In the genomic region with DNA sequence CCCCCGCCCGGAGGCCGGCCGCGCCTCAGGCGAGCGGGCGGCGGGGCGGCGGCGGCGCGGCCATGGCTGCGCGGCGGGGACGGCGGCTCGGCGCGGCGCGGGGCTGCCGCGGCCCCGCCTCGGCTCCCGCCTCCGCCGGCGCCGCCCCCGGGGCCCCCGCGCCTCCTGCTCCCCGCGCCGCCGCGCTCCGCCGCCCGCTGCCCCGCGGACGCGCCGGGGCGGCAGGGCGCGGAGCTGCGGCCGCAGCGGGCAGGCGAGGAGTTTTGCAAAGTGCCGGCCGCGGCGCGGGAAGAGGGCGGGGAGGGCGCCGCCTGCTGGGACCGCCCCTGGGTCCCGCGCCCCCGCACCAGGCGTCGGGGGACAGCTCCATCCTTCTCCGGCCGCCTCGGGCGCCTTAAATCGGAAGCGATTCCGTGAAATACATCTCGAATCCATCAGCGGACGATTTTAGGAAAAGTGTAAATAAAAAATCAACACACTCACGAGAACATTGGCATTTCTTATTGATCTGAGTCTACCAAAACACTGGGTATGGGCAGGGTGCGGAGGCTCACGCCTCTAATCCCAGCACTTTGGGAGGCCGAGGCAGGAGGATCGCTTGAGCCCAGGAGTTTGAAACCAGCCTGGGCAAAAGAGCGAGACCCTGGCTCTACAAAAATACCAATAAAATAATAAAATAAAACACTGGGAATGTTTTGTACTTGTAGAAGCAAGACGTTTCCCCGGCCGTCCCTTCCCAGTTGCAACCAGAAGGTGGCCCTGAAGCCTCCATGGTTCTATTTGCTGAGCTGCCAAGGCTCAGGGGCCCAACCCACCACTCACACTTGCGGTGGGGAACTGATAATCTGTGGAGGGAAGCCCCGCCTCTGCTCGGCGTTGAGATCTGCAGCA, we compare ENCODE assay signal across 8 cellular contexts.
DNase-seq lines count a peak whose midpoint lies in the region; ATAC-seq and TF ChIP-seq lines count a peak whose summit lies in the region.

No MANE protein-coding gene starts in this region.

- H3K9me3 Mint-ChIP-seq in IgD-negative memory B cell: peaks cover 4 to 15% (median 7%) of the 10 kb centered on the region in 3 donors
- peaks cover 24% of the 10 kb centered on the region for H3K9me3 Mint-ChIP-seq in activated naive CD8-positive, alpha-beta T cell treated with anti-CD3 and anti-CD28 coated beads, Interleukin-2, amount 50 U/mL, for 24 hours

- H3K27ac ChIP-seq in testis: peak overlapping the region in 1 of 2 donors; percentile 39

- intact Hi-C loops in testis (cut with DNase I; ENCODE audit: low total_unique reads): no loop called here

- H3K36me3 ChIP-seq in testis (ENCODE audit: low read depth, missing control alignments): no peaks in the 10 kb centered on the region

- H3K27me3 ChIP-seq in testis: no peaks in the 10 kb centered on the region

- peaks cover 4 to 9% (median 8%) of the 10 kb centered on the region in 3 donors for H3K4me1 Mint-ChIP-seq in IgD-negative memory B cell
- H3K4me1 Mint-ChIP-seq in activated naive CD8-positive, alpha-beta T cell treated with anti-CD3 and anti-CD28 coated beads, Interleukin-2, amount 50 U/mL, for 24 hours: peaks cover 8% of the 10 kb centered on the region

- DNase-seq in COLO668 (lab: John Stamatoyannopoulos, UW; ENCODE audit: unreplicated experiment): peak; percentile 62
- DNase-seq in activated naive CD8-positive, alpha-beta T cell treated with anti-CD3 and anti-CD28 coated beads, Interleukin-2, amount 50 U/mL, for 24 hours: peak; percentile 30
- DNase-seq in iris pigment epithelial cell (ENCODE audit: low read depth): peak; percentile 15
- peak; percentile 74 for DNase-seq in testis
- DNase-seq in COLO829 (ENCODE audit: low spot score): no peak
- DNase-seq in mucosa of gallbladder (ENCODE audit: low spot score): no peak

- ATAC-seq in activated naive CD8-positive, alpha-beta T cell treated with anti-CD3 and anti-CD28 coated beads, Interleukin-2, amount 50 U/mL, for 24 hours: peak; percentile 11
- no peak for ATAC-seq in HG02981 (IDR thresholded peaks at IDR 0.05; ENCODE audit: unreplicated experiment)

- peak overlapping the region in 2 of 3 donors; percentile 10 to 45 for H3K27ac Mint-ChIP-seq in IgD-negative memory B cell
- H3K27ac Mint-ChIP-seq in activated naive CD8-positive, alpha-beta T cell treated with anti-CD3 and anti-CD28 coated beads, Interleukin-2, amount 50 U/mL, for 24 hours: no peak overlapping the region

- WGBS in testis, 2 donors: 5 to 13% methylated on average over 13 to 36 of the region's 93 CpGs

- TF ChIP-seq POLR2A in testis (IDR thresholded peaks at IDR 0.05): no peak

- H3K36me3 Mint-ChIP-seq in IgD-negative memory B cell: peaks cover 2% of the 10 kb centered on the region
- H3K36me3 Mint-ChIP-seq in activated naive CD8-positive, alpha-beta T cell treated with anti-CD3 and anti-CD28 coated beads, Interleukin-2, amount 50 U/mL, for 24 hours (ENCODE audit: low read depth): peaks cover 17% of the 10 kb centered on the region

- peaks cover 4% of the 10 kb centered on the region for H3K4me1 ChIP-seq in testis

- TF ChIP-seq CTCF in testis (IDR thresholded peaks at IDR 0.05): peak in 1 of 3 experiments; percentile 18

- no peaks in the 10 kb centered on the region for H3K9me3 ChIP-seq in testis

- H3K27me3 Mint-ChIP-seq in IgD-negative memory B cell: peaks cover 46% of the 10 kb centered on the region
- H3K27me3 Mint-ChIP-seq in activated naive CD8-positive, alpha-beta T cell treated with anti-CD3 and anti-CD28 coated beads, Interleukin-2, amount 50 U/mL, for 24 hours: peaks cover 52% of the 10 kb centered on the region

- peak overlapping the region; percentile 51 to 61 for H3K4me3 ChIP-seq in testis

- H3K4me3 Mint-ChIP-seq in IgD-negative memory B cell: peak overlapping the region; percentile 52 to 85 (median 80)
- peak overlapping the region; percentile 66 for H3K4me3 Mint-ChIP-seq in activated naive CD8-positive, alpha-beta T cell treated with anti-CD3 and anti-CD28 coated beads, Interleukin-2, amount 50 U/mL, for 24 hours

Comparison
In these comparisons a context has a peak if more than half of its experiments do, and no peak if none do; other contexts are left out.
1. DNase-seq: peak in COLO668 (single experiment), activated naive CD8-positive, alpha-beta T cell treated with anti-CD3 and anti-CD28 coated beads, Interleukin-2, amount 50 U/mL, for 24 hours (single experiment), iris pigment epithelial cell (single experiment) and testis (single experiment); none in COLO829 (single experiment) and mucosa of gallbladder (single experiment).